Comparison of ENCODE assay signal across 1 cellular context in the genomic region with DNA sequence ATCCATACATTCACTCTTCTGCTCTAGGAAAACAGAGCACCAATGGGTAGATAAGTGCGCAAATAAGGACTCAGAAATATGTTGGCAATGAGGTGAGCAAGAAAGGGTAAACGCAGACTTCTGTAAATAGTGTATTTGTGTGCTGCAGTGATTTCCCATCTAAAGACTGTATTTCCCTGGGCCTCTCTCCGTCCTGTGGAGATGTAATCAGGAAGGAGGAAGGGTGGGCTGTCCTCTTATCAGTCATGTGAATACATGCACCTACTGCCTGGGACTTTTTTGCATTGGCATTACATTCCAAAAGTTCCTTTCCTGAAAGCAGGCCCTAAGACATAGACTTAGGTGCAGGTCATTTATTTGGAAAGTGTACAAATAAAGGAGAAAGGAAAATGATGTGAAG.
TF ChIP-seq lines count a peak whose summit lies in the region.

No MANE protein-coding gene starts in this region.

TF ChIP-seq in GM23338, 12 proteins besides CTCF, POLR2A, EP300 and RAD21 (continued from another document):
- TF ChIP-seq, protein P1, sequence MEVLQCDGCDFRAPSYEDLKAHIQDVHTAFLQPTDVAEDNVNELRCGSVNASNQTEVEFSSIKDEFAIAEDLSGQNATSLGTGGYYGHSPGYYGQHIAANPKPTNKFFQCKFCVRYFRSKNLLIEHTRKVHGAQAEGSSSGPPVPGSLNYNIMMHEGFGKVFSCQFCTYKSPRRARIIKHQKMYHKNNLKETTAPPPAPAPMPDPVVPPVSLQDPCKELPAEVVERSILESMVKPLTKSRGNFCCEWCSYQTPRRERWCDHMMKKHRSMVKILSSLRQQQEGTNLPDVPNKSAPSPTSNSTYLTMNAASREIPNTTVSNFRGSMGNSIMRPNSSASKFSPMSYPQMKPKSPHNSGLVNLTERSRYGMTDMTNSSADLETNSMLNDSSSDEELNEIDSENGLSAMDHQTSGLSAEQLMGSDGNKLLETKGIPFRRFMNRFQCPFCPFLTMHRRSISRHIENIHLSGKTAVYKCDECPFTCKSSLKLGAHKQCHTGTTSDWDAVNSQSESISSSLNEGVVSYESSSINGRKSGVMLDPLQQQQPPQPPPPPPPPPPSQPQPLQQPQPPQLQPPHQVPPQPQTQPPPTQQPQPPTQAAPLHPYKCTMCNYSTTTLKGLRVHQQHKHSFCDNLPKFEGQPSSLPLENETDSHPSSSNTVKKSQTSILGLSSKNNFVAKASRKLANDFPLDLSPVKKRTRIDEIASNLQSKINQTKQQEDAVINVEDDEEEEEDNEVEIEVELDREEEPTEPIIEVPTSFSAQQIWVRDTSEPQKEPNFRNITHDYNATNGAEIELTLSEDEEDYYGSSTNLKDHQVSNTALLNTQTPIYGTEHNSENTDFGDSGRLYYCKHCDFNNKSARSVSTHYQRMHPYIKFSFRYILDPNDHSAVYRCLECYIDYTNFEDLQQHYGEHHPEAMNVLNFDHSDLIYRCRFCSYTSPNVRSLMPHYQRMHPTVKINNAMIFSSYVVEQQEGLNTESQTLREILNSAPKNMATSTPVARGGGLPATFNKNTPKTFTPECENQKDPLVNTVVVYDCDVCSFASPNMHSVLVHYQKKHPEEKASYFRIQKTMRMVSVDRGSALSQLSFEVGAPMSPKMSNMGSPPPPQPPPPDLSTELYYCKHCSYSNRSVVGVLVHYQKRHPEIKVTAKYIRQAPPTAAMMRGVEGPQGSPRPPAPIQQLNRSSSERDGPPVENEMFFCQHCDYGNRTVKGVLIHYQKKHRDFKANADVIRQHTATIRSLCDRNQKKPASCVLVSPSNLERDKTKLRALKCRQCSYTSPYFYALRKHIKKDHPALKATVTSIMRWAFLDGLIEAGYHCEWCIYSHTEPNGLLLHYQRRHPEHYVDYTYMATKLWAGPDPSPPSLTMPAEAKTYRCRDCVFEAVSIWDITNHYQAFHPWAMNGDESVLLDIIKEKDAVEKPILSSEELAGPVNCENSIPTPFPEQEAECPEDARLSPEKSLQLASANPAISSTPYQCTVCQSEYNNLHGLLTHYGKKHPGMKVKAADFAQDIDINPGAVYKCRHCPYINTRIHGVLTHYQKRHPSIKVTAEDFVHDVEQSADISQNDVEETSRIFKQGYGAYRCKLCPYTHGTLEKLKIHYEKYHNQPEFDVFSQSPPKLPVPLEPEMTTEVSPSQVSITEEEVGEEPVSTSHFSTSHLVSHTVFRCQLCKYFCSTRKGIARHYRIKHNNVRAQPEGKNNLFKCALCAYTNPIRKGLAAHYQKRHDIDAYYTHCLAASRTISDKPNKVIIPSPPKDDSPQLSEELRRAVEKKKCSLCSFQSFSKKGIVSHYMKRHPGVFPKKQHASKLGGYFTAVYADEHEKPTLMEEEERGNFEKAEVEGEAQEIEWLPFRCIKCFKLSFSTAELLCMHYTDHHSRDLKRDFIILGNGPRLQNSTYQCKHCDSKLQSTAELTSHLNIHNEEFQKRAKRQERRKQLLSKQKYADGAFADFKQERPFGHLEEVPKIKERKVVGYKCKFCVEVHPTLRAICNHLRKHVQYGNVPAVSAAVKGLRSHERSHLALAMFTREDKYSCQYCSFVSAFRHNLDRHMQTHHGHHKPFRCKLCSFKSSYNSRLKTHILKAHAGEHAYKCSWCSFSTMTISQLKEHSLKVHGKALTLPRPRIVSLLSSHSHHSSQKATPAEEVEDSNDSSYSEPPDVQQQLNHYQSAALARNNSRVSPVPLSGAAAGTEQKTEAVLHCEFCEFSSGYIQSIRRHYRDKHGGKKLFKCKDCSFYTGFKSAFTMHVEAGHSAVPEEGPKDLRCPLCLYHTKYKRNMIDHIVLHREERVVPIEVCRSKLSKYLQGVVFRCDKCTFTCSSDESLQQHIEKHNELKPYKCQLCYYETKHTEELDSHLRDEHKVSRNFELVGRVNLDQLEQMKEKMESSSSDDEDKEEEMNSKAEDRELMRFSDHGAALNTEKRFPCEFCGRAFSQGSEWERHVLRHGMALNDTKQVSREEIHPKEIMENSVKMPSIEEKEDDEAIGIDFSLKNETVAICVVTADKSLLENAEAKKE (CRISPR knock-in tag; IDR thresholded peaks at IDR 0.05): no peak
- TF ChIP-seq REST (IDR thresholded peaks at IDR 0.05; ENCODE audit: unreplicated experiment) (no peak), POLR2AphosphoS5 (IDR thresholded peaks at IDR 0.05; ENCODE audit: low read depth) (no peak)
